In genomic region chr1:161928056-161928455, GRCh38 we compare ENCODE assay signal across 18 cellular contexts.
A peak's percentile ranks its signal among the peaks of the same experiment; 100 is the strongest.
DNase-seq lines count a peak whose midpoint lies in the region; ATAC-seq, FAIRE-seq and TF ChIP-seq lines count a peak whose summit lies in the region.
"Had no signal": no experiment of that assay in that cellular context is flagged by ENCODE, and none has a peak within 500 bp of the region (broad histone marks: within the 10 kb centered on the region; RNA-seq: fewer than 3 reads in every experiment).

No MANE protein-coding gene starts in this region.

- no peak overlapping the region for H3K9ac ChIP-seq in kidney (ENCODE audit: low read length in 2 of 2)

- no peaks in the 10 kb centered on the region for H3K36me3 ChIP-seq in pancreas
- H3K36me3 ChIP-seq in kidney (ENCODE audit: control insufficient read depth in 1 of 2, insufficient read depth in 2 of 2, low read length in 2 of 2) = peaks cover 0 to 2% of the 10 kb centered on the region in 2 donors
- H3K36me3 ChIP-seq: HAP-1 had no signal

- WGBS in pancreas, 2 donors = 94 to 100% methylated on average over 2 of the region's 2 CpGs

- no peak for ATAC-seq in pancreas
- ATAC-seq: GM12878 had no signal

- FAIRE-seq in TTC549 (lab: Jason Lieb, UNC) = peak; percentile 9
- FAIRE-seq in pancreas (lab: Jason Lieb, UNC) = no peak
- FAIRE-seq in kidney (lab: Jason Lieb, UNC) = no peak
- FAIRE-seq: GM12878, H54 had no signal

- H3K4me1 ChIP-seq in pancreas (no peaks in the 10 kb centered on the region), kidney (ENCODE audit: control insufficient read depth in 1 of 2, insufficient read depth in 1 of 2, low read depth in 1 of 2, low read length in 2 of 2) (no peaks in the 10 kb centered on the region)
- H3K4me1 ChIP-seq: HAP-1 had no signal

- no peaks in the 10 kb centered on the region for H3K27me3 ChIP-seq in pancreas

- H3K27ac ChIP-seq in pancreas (no peak overlapping the region), kidney (ENCODE audit: low read depth in 2 of 2, low read length in 2 of 2) (no peak overlapping the region)

- intact Hi-C loops in pancreas (cut with DNase I) = no loop called here
- intact Hi-C loops in kidney (cut with DNase I) = no loop called here

- no peak for TF ChIP-seq CTCF in pancreas (IDR thresholded peaks at IDR 0.05)
- no peak for TF ChIP-seq CTCF in kidney (IDR thresholded peaks at IDR 0.05; ENCODE audit: borderline replicate concordance, extremely low read depth, insufficient read depth)

- no peaks in the 10 kb centered on the region for H3K9me3 ChIP-seq in pancreas
- no peaks in the 10 kb centered on the region for H3K9me3 ChIP-seq in kidney (ENCODE audit: control insufficient read depth in 1 of 2, low read length in 2 of 2)
- H3K9me3 ChIP-seq: HAP-1 had no signal

- H3K4me3 ChIP-seq in pancreas (no peak overlapping the region), kidney (ENCODE audit: low read length in 2 of 2) (no peak overlapping the region)
- H3K4me3 ChIP-seq: GM12878, HAP-1 had no signal

- peak; percentile 30 for DNase-seq in ELR (ENCODE audit: low read depth)
- peak; percentile 62 for DNase-seq in M059J (ENCODE audit: low read depth)
- no peak for DNase-seq in pancreas
- DNase-seq in kidney = no peak
- no peak for DNase-seq in NCI-H1930 (lab: John Stamatoyannopoulos, UW)
- DNase-seq: C1 segment of cervical spinal cord; Calu3; CD4-positive, alpha-beta memory T cell; COR-L47; DMS53; DMS79 treated with DMSO at 0.1 percent for 48 hours; GDM1; GOT3; HFFc6 had no signal

Comparison
In these comparisons a context has a peak if more than half of its experiments do, and no peak if none do; other contexts are left out.
1. DNase-seq: peak in ELR (single experiment) and M059J (single experiment); none in pancreas (0 of 6), kidney (single experiment) and NCI-H1930 (0 of 2).